Comparison of ENCODE assay signal across 17 cellular contexts in genomic region chrX:1587161-1587560, GRCh38. TPM values are rescaled to one million over a fixed set of nuclear protein-coding genes. Genes with fewer than 3 reads are reported as not detected.
DNase-seq lines count a peak whose midpoint lies in the region; ATAC-seq and TF ChIP-seq lines count a peak whose summit lies in the region.
"Had no signal": no experiment of that assay in that cellular context is flagged by ENCODE, and none has a peak within 500 bp of the region (broad histone marks: within the 10 kb centered on the region; RNA-seq: fewer than 3 reads in every experiment).

No MANE protein-coding gene starts in this region.

- H3K9me3 Mint-ChIP-seq in T-cell (no peaks in the 10 kb centered on the region), naive B cell (no peaks in the 10 kb centered on the region)
- no peaks in the 10 kb centered on the region for H3K9me3 Mint-ChIP-seq in stimulated activated naive B cell treated with anti-CD40 and anti-IgM and Interleukin-4, amounts not matched to agents 10 μg/mL and 1 μg/mL and 100 μg/mL, for 72 hours

- DNase-seq in DMS 273 (lab: John Stamatoyannopoulos, UW; ENCODE audit: unreplicated experiment): peak; percentile 38
- DNase-seq in DMS 273 treated with DMSO at 0.1 percent for 48 hours (lab: John Stamatoyannopoulos, UW): no peak
- DNase-seq in GM13977 (ENCODE audit: low spot score): peak; percentile 32
- no peak for DNase-seq in T-cell
- no peak for DNase-seq in naive B cell
- no peak for DNase-seq in NCI-H2196 treated with DMSO at 0.1 percent for 48 hours (lab: John Stamatoyannopoulos, UW; ENCODE audit: unreplicated experiment)
- no peak for DNase-seq in MV-4-11 (lab: John Stamatoyannopoulos, UW)
- no peak for DNase-seq in stimulated activated naive B cell treated with anti-CD40 and anti-IgM and Interleukin-4, amounts not matched to agents 10 μg/mL and 1 μg/mL and 100 μg/mL, for 72 hours
- DNase-seq: activated gamma-delta T cell treated with Interleukin-2 at 50 U/mL for 16 hours, brain microvascular endothelial cell, Caco-2, left colon, NCI-H1092 treated with DMSO at 0.1 percent for 48 hours, small intestine had no signal

- no peak for TF ChIP-seq CTCF in GM13977 (IDR thresholded peaks at IDR 0.05; ENCODE audit: extremely low read depth, insufficient read depth, missing control alignments)

- H3K4me1 Mint-ChIP-seq in T-cell (peaks cover 21 to 33% (median 23%) of the 10 kb centered on the region in 3 donors), naive B cell (peaks cover 24 to 31% (median 24%) of the 10 kb centered on the region in 3 donors)
- peaks cover 15 to 26% of the 10 kb centered on the region in 2 donors for H3K4me1 Mint-ChIP-seq in stimulated activated naive B cell treated with anti-CD40 and anti-IgM and Interleukin-4, amounts not matched to agents 10 μg/mL and 1 μg/mL and 100 μg/mL, for 72 hours

- CTCF ChIA-PET in T-cell (lab: Charles Lee): no interaction called here

- no peak for ATAC-seq in T-cell (replicated peaks in 1 of 4)
- ATAC-seq in naive B cell (ENCODE audit: low read depth in 2 of 2): no peak
- ATAC-seq in stimulated activated naive B cell treated with anti-CD40 and anti-IgM and Interleukin-4, amounts not matched to agents 10 μg/mL and 1 μg/mL and 100 μg/mL, for 72 hours (replicated peaks): no peak
- ATAC-seq: left colon had no signal

- POLR2A ChIA-PET in T-cell (lab: Charles Lee): no interaction called here

- no peak overlapping the region for H3K4me3 Mint-ChIP-seq in T-cell
- H3K4me3 Mint-ChIP-seq in naive B cell: peak overlapping the region in 7 of 8 donors; percentile 30 to 70 (median 55)
- peak overlapping the region in 1 of 2 donors; percentile 22 for H3K4me3 Mint-ChIP-seq in stimulated activated naive B cell treated with anti-CD40 and anti-IgM and Interleukin-4, amounts not matched to agents 10 μg/mL and 1 μg/mL and 100 μg/mL, for 72 hours

- H3K27me3 Mint-ChIP-seq in T-cell (no peaks in the 10 kb centered on the region), naive B cell (no peaks in the 10 kb centered on the region)
- H3K27me3 Mint-ChIP-seq in stimulated activated naive B cell treated with anti-CD40 and anti-IgM and Interleukin-4, amounts not matched to agents 10 μg/mL and 1 μg/mL and 100 μg/mL, for 72 hours: no peaks in the 10 kb centered on the region

- H3K27ac Mint-ChIP-seq in T-cell (peak overlapping the region; percentile 61 to 62), naive B cell (peak overlapping the region in 3 of 6 donors; percentile 45 to 54 (median 49))
- H3K27ac Mint-ChIP-seq in stimulated activated naive B cell treated with anti-CD40 and anti-IgM and Interleukin-4, amounts not matched to agents 10 μg/mL and 1 μg/mL and 100 μg/mL, for 72 hours: no peak overlapping the region

- in situ Hi-C loops in GM13977 (cut with MboI; ENCODE audit: low pct_unique_long_range_greater_than_20kb, low sequenced_read_pairs, unreplicated experiment): no loop called here

- H3K36me3 Mint-ChIP-seq in T-cell (no peaks in the 10 kb centered on the region), naive B cell (no peaks in the 10 kb centered on the region)
- peaks cover 2 to 6% of the 10 kb centered on the region in 2 donors for H3K36me3 Mint-ChIP-seq in stimulated activated naive B cell treated with anti-CD40 and anti-IgM and Interleukin-4, amounts not matched to agents 10 μg/mL and 1 μg/mL and 100 μg/mL, for 72 hours

RNA-seq across cellular contexts. Expression of gene AKAP17A, which starts 4.2 kb away (rescaled TPM):
- total RNA-seq in T-cell: 100 to 1,000 TPM; 120 to 162 (median 155) TPM
- polyA plus RNA-seq in naive B cell (ENCODE audit: low read depth in 6 of 6): 10 to 100 TPM; 14.2 to 69.9 (median 21.2) TPM

RNA-seq across cellular contexts. Expression of gene ASMT, which starts 27.7 kb away (rescaled TPM):
- under 1 TPM in 1 of 5 donors, not detected in 4; 0.98 TPM for total RNA-seq in T-cell
- polyA plus RNA-seq in naive B cell (ENCODE audit: low read depth in 6 of 6): not detected
- total RNA-seq: Caco-2, H4, left colon, NCI-H460, thoracic aorta had no signal

RNA-seq across cellular contexts. Expression of gene P2RY8, which starts 50.2 kb away (rescaled TPM):
- total RNA-seq in T-cell: 100 to 1,000 TPM; 114 to 219 (median 182) TPM
- polyA plus RNA-seq in naive B cell (ENCODE audit: low read depth in 6 of 6): 100 to 1,000 TPM; 227 to 320 (median 275) TPM
- total RNA-seq: Caco-2, NCI-H460 had no signal

Comparison
In these comparisons a context has a peak if more than half of its experiments do, and no peak if none do; other contexts are left out.
1. DNase-seq: peak in DMS 273 (single experiment) and GM13977 (single experiment); none in DMS 273 treated with DMSO at 0.1 percent for 48 hours (single experiment), T-cell (0 of 34), naive B cell (single experiment), NCI-H2196 treated with DMSO at 0.1 percent for 48 hours (single experiment), MV-4-11 (single experiment) and stimulated activated naive B cell treated with anti-CD40 and anti-IgM and Interleukin-4, amounts not matched to agents 10 μg/mL and 1 μg/mL and 100 μg/mL, for 72 hours (single experiment).
2. H3K4me3 Mint-ChIP-seq: peak in naive B cell (7 of 8); none in T-cell (0 of 3).